Comparison of ENCODE assay signal across 22 cellular contexts in genomic region chr3:55178336-55178735, GRCh38.
DNase-seq lines count a peak whose midpoint lies in the region; ATAC-seq, FAIRE-seq and TF ChIP-seq lines count a peak whose summit lies in the region.
"Had no signal": no experiment of that assay in that cellular context is flagged by ENCODE, and none has a peak within 500 bp of the region (broad histone marks: within the 10 kb centered on the region; RNA-seq: fewer than 3 reads in every experiment).

No MANE protein-coding gene starts in this region.

- H3K4me2 ChIP-seq in HepG2 (ENCODE audit: low read depth, low read length) (no peak overlapping the region), astrocyte (ENCODE audit: low read length) (no peak overlapping the region)

- H3K9ac ChIP-seq in HepG2 (ENCODE audit: insufficient read depth, low read depth, low read length) (no peak overlapping the region), astrocyte (ENCODE audit: low read length) (no peak overlapping the region)
- H3K9ac ChIP-seq: GM23248 had no signal

- H3K9me3 ChIP-seq in HepG2 (ENCODE audit: low read length) = no peaks in the 10 kb centered on the region
- H3K9me3 ChIP-seq in right lobe of liver = no peaks in the 10 kb centered on the region
- H3K9me3 ChIP-seq in astrocyte (ENCODE audit: insufficient read depth, low read depth, low read length) = no peaks in the 10 kb centered on the region
- H3K9me3 ChIP-seq in prostate gland = no peaks in the 10 kb centered on the region
- H3K9me3 ChIP-seq: HAP-1 had no signal

- H3K79me2 ChIP-seq in HepG2 (ENCODE audit: insufficient read depth, low read length) (no peaks in the 10 kb centered on the region), astrocyte (ENCODE audit: insufficient read depth, low read length) (no peaks in the 10 kb centered on the region)

- TF ChIP-seq EP300 in HepG2 (IDR thresholded peaks at IDR 0.05; ENCODE audit: low read depth in 2 of 2, low read length in 2 of 2) (no peak), HepG2 (CRISPR knock-in tag; IDR thresholded peaks at IDR 0.05; ENCODE audit: borderline replicate concordance) (no peak)

- peaks cover 4% of the 10 kb centered on the region for H3K4me1 Mint-ChIP-seq in astrocyte (ENCODE audit: low read depth, unreplicated experiment)
- peaks cover 50% of the 10 kb centered on the region for H3K4me1 Mint-ChIP-seq in mesothelial cell of epicardium
- no peaks in the 10 kb centered on the region for H3K4me1 Mint-ChIP-seq in activated CD4-positive, alpha-beta T cell treated with anti-CD3 and anti-CD28 coated beads, Interleukin-2, amount 10 ng/mL, durations not matched to agents 24 days and 14 days
- H3K4me1 Mint-ChIP-seq: CD4-positive, alpha-beta memory T cell had no signal

- H3K9me3 Mint-ChIP-seq in astrocyte (ENCODE audit: unreplicated experiment) = no peaks in the 10 kb centered on the region
- no peaks in the 10 kb centered on the region for H3K9me3 Mint-ChIP-seq in mesothelial cell of epicardium
- H3K9me3 Mint-ChIP-seq in activated CD4-positive, alpha-beta T cell treated with anti-CD3 and anti-CD28 coated beads, Interleukin-2, amount 10 ng/mL, durations not matched to agents 24 days and 14 days = no peaks in the 10 kb centered on the region

- DNase-seq in HepG2 (ENCODE audit: low spot score) (no peak), right lobe of liver (no peak), astrocyte (ENCODE audit: low read depth) (no peak), mesothelial cell of epicardium (ENCODE audit: low spot score in 2 of 2, unreplicated experiment in 2 of 2) (no peak), prostate gland (ENCODE audit: low spot score) (peak; percentile 6), NCI-H2171 (lab: John Stamatoyannopoulos, UW) (no peak)
- no peak for DNase-seq in activated CD4-positive, alpha-beta T cell treated with anti-CD3 and anti-CD28 coated beads, Interleukin-2, amount 10 ng/mL, durations not matched to agents 24 days and 14 days
- DNase-seq: 8988T; C1 segment of cervical spinal cord; Calu3; CD4-positive, alpha-beta memory T cell; COR-L47; DMS53; DMS79 treated with DMSO at 0.1 percent for 48 hours; GF-D8; GM23248; HFFc6 had no signal

- no peak for TF ChIP-seq RAD21 in HepG2 (CRISPR knock-in tag; IDR thresholded peaks at IDR 0.05)

- H3K36me3 ChIP-seq in HepG2 (replicated peaks in 1 of 2; ENCODE audit: control insufficient read depth in 1 of 2, insufficient read depth in 2 of 2, low read length in 2 of 2) (no peaks in the 10 kb centered on the region), right lobe of liver (no peaks in the 10 kb centered on the region), astrocyte (ENCODE audit: insufficient read depth, low read length) (no peaks in the 10 kb centered on the region), prostate gland (no peaks in the 10 kb centered on the region)
- H3K36me3 ChIP-seq: HAP-1 had no signal

- POLR2A ChIA-PET in HepG2 (lab: Yijun Ruan, JAX) = no interaction called here

- H3K4me1 ChIP-seq in HepG2 (ENCODE audit: insufficient read depth, low read length) = no peaks in the 10 kb centered on the region
- H3K4me1 ChIP-seq in right lobe of liver = no peaks in the 10 kb centered on the region
- no peaks in the 10 kb centered on the region for H3K4me1 ChIP-seq in astrocyte (ENCODE audit: insufficient read depth, low read length)
- H3K4me1 ChIP-seq in prostate gland (replicated peaks) = no peaks in the 10 kb centered on the region
- H3K4me1 ChIP-seq: HAP-1 had no signal

- intact Hi-C loops in HepG2 (cut with micrococcal nuclease; ENCODE audit: unreplicated experiment) = no loop called here
- intact Hi-C loops in right lobe of liver (cut with DNase I) = loop anchor here (10.0 kb wide), 1 partner anchor 324 kb away; no protein-coding TSS in a partner anchor
- intact Hi-C loops in prostate gland (cut with DNase I) = loop anchor here (10.0 kb wide), 1 partner anchor 754 kb away; no protein-coding TSS in a partner anchor
- intact Hi-C loops in activated CD4-positive, alpha-beta T cell treated with anti-CD3 and anti-CD28 coated beads, Interleukin-2, amount 10 ng/mL, durations not matched to agents 24 days and 14 days (cut with micrococcal nuclease) = no loop called here

- BruUV-seq in HepG2 (replicated peaks; lab: Mats Ljungman, UMichigan) = no TSS peak

- no peak for ATAC-seq in HepG2
- ATAC-seq in right lobe of liver = no peak
- ATAC-seq in GM18519 (IDR thresholded peaks at IDR 0.05; ENCODE audit: low FRiP score, unreplicated experiment) = no peak

- no peak overlapping the region for H2AFZ ChIP-seq in HepG2 (ENCODE audit: low read length)
- H2AFZ ChIP-seq in astrocyte (ENCODE audit: low read depth, low read length) = no peak overlapping the region
- H2AFZ ChIP-seq: GM23248 had no signal

- TF ChIP-seq CTCF in HepG2 (CRISPR knock-in tag; IDR thresholded peaks at IDR 0.05) = no peak
- no peak for TF ChIP-seq CTCF in right lobe of liver (IDR thresholded peaks at IDR 0.05)
- TF ChIP-seq CTCF in astrocyte (IDR thresholded peaks at IDR 0.05; ENCODE audit: insufficient read depth, low read depth, low read length) = no peak
- no peak for TF ChIP-seq CTCF in mesothelial cell of epicardium (IDR thresholded peaks at IDR 0.05; ENCODE audit: unreplicated experiment)
- TF ChIP-seq CTCF in prostate gland (IDR thresholded peaks at IDR 0.05) = no peak

- no peaks in the 10 kb centered on the region for H4K20me1 ChIP-seq in HepG2 (ENCODE audit: insufficient read depth, low read length)
- no peaks in the 10 kb centered on the region for H4K20me1 ChIP-seq in astrocyte (ENCODE audit: insufficient read depth, low read length)

- no peak overlapping the region for H3K27ac Mint-ChIP-seq in astrocyte (ENCODE audit: unreplicated experiment)
- peak overlapping the region; percentile 83 for H3K27ac Mint-ChIP-seq in mesothelial cell of epicardium
- no peak overlapping the region for H3K27ac Mint-ChIP-seq in activated CD4-positive, alpha-beta T cell treated with anti-CD3 and anti-CD28 coated beads, Interleukin-2, amount 10 ng/mL, durations not matched to agents 24 days and 14 days
- H3K27ac Mint-ChIP-seq: CD4-positive, alpha-beta memory T cell; HFFc6 had no signal

- no peak overlapping the region for H3K4me3 Mint-ChIP-seq in astrocyte (ENCODE audit: unreplicated experiment)
- H3K4me3 Mint-ChIP-seq in mesothelial cell of epicardium = no peak overlapping the region
- H3K4me3 Mint-ChIP-seq in activated CD4-positive, alpha-beta T cell treated with anti-CD3 and anti-CD28 coated beads, Interleukin-2, amount 10 ng/mL, durations not matched to agents 24 days and 14 days = no peak overlapping the region
- H3K4me3 Mint-ChIP-seq: CD4-positive, alpha-beta memory T cell; HFFc6 had no signal

- H3K27me3 ChIP-seq in HepG2 (ENCODE audit: control insufficient read depth in 1 of 2, insufficient read depth in 2 of 2, low read length in 2 of 2) = no peaks in the 10 kb centered on the region
- peaks cover 0 to 5% of the 10 kb centered on the region in 2 donors for H3K27me3 ChIP-seq in right lobe of liver
- H3K27me3 ChIP-seq in astrocyte (ENCODE audit: insufficient read depth, low read length) = no peaks in the 10 kb centered on the region
- no peaks in the 10 kb centered on the region for H3K27me3 ChIP-seq in prostate gland (replicated peaks; ENCODE audit: insufficient read depth)

- 1% methylated on average over 3 of the region's 3 CpGs for WGBS in HepG2 (ENCODE audit: low lambda C conversion rate)
- WGBS in right lobe of liver (ENCODE audit: insufficient coverage, low coverage, low lambda C conversion rate, missing lambda C conversion rate) = 58% methylated on average over 3 of the region's 3 CpGs
- 69% methylated on average over 3 of the region's 3 CpGs for WGBS in prostate gland

- H3K27ac ChIP-seq in HepG2 (ENCODE audit: extremely low read length, insufficient read depth, low read length) = no peak overlapping the region
- no peak overlapping the region for H3K27ac ChIP-seq in right lobe of liver
- H3K27ac ChIP-seq in astrocyte (ENCODE audit: low read depth, low read length) = no peak overlapping the region
- no peak overlapping the region for H3K27ac ChIP-seq in prostate gland
- H3K27ac ChIP-seq: GM23248 had no signal

- H3K36me3 Mint-ChIP-seq in astrocyte (ENCODE audit: low read depth, unreplicated experiment) (no peaks in the 10 kb centered on the region), mesothelial cell of epicardium (no peaks in the 10 kb centered on the region)
- no peaks in the 10 kb centered on the region for H3K36me3 Mint-ChIP-seq in activated CD4-positive, alpha-beta T cell treated with anti-CD3 and anti-CD28 coated beads, Interleukin-2, amount 10 ng/mL, durations not matched to agents 24 days and 14 days (ENCODE audit: low read depth)
- H3K36me3 Mint-ChIP-seq: CD4-positive, alpha-beta memory T cell had no signal

- in situ Hi-C loops in HepG2 (cut with HindIII; ENCODE audit: extremely low pct_ligation_motif_present, low pct_unique_long_range_greater_than_20kb) = loop anchor here (10.0 kb wide), 1 partner anchor 324 kb away; no protein-coding TSS in a partner anchor

- CTCF ChIA-PET in HepG2 (lab: Yijun Ruan, JAX; ENCODE audit: low intra/inter-chr PET ratio, low total read pairs) = no interaction called here

- H3K4me3 ChIP-seq in HepG2 (replicated peaks in 1 of 3; ENCODE audit: insufficient read depth in 1 of 3, low read depth in 2 of 3, low read length in 3 of 3) (no peak overlapping the region), right lobe of liver (no peak overlapping the region), astrocyte (ENCODE audit: insufficient read depth, low read depth, low read length) (no peak overlapping the region), prostate gland (no peak overlapping the region)
- H3K4me3 ChIP-seq: GM23248, HAP-1 had no signal

- H3K27me3 Mint-ChIP-seq in astrocyte (ENCODE audit: low read depth, unreplicated experiment) (no peaks in the 10 kb centered on the region), mesothelial cell of epicardium (ENCODE audit: low read depth) (no peaks in the 10 kb centered on the region)
- H3K27me3 Mint-ChIP-seq in activated CD4-positive, alpha-beta T cell treated with anti-CD3 and anti-CD28 coated beads, Interleukin-2, amount 10 ng/mL, durations not matched to agents 24 days and 14 days = no peaks in the 10 kb centered on the region
- H3K27me3 Mint-ChIP-seq: CD4-positive, alpha-beta memory T cell had no signal

- FAIRE-seq in HepG2 (lab: Jason Lieb, UNC) (no peak), astrocyte (lab: Jason Lieb, UNC) (peak; percentile 17)
- FAIRE-seq: GM12891, GM18507, H54 had no signal

- TF ChIP-seq POLR2A in HepG2 (IDR thresholded peaks at IDR 0.05; ENCODE audit: insufficient read depth in 1 of 2, low read depth in 2 of 2, low read length in 2 of 2) (no peak), right lobe of liver (IDR thresholded peaks at IDR 0.05) (no peak), prostate gland (IDR thresholded peaks at IDR 0.05) (no peak)

TF ChIP-seq in HepG2, 621 proteins besides CTCF, POLR2A, EP300 and RAD21:
- TF ChIP-seq KLF15 (CRISPR knock-in tag; IDR thresholded peaks at IDR 0.05; ENCODE audit: borderline replicate concordance) (no peak), RAD51 (IDR thresholded peaks at IDR 0.05; ENCODE audit: borderline replicate concordance) (no peak), MAFF (IDR thresholded peaks at IDR 0.05; ENCODE audit: low read depth, low read length) (peak; percentile 63), ARNT2 (CRISPR knock-in tag; IDR thresholded peaks at IDR 0.05; ENCODE audit: low read depth) (no peak), MAFK (conservative IDR thresholded peaks at IDR 0.05 in 1 of 2, IDR thresholded peaks at IDR 0.05 in 1 of 2; ENCODE audit: low read length in 2 of 2) (peak; percentile 54 to 69)

Comparison
In these comparisons a context has a peak if more than half of its experiments do, and no peak if none do; other contexts are left out.
1. intact Hi-C loops: an anchor here in right lobe of liver (10.0 kb wide) and prostate gland (10.0 kb wide); none called in HepG2 and activated CD4-positive, alpha-beta T cell treated with anti-CD3 and anti-CD28 coated beads, Interleukin-2, amount 10 ng/mL, durations not matched to agents 24 days and 14 days.